Comparison of ENCODE assay signal across 27 cellular contexts in the genomic region with DNA sequence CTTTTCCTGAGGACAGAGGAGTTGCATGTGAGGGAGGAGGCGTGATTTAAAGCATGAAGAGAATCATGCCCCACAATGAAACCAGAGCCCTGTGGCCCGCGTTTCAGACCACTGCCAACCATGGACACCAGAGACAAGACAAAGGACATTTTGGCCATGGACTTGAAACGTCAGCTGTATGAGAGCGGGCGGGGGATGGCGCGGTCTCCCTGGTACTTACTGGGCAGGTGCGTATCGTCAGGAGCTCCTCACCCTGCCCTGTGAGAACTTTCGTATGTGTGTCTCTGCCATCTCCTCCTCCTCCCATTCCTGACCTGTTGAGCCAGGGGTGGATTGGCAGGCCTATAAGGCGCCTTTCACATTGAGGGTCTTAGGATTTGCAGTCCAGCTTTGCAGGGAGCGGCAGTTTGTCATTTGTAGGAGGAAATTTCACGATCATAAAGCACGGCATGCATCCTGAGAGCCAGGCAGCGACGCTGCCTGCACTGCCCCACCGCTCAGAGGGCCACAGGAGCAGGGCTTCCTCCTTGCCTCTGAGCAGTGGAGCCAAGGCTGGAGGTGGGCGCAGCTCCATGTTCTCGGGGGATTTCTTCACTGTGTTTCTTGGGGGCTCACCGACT. TPM values are rescaled to one million over a fixed set of nuclear protein-coding genes. Genes with fewer than 3 reads are reported as not detected.
DNase-seq lines count a peak whose midpoint lies in the region; ATAC-seq and TF ChIP-seq lines count a peak whose summit lies in the region.
"Had no signal": no experiment of that assay in that cellular context is flagged by ENCODE, and none has a peak within 500 bp of the region (broad histone marks: within the 10 kb centered on the region; RNA-seq: fewer than 3 reads in every experiment).

No MANE protein-coding gene starts in this region.

- H3K27ac ChIP-seq in testis: no peak overlapping the region
- H3K27ac ChIP-seq: SJSA1 had no signal

- intact Hi-C loops in testis (cut with DNase I; ENCODE audit: low total_unique reads): no loop called here

- peak; percentile 19 for DNase-seq in activated T-cell treated with anti-CD3 and anti-CD28 coated beads, Interleukin-2, amount 50 U/mL, for 24 hours
- DNase-seq in activated T-cell treated with anti-CD3 and anti-CD28 coated beads, Interleukin-2, amount 50 U/mL, for 1 hour: no peak
- DNase-seq in islet precursor cell: peak; percentile 47
- peak; percentile 12 for DNase-seq in testis
- DNase-seq in putamen (ENCODE audit: low spot score): no peak
- DNase-seq: 8988T; ACHN; BE2C; CD8-positive, alpha-beta memory T cell; DMS79 treated with DMSO at 0.1 percent for 48 hours; IMR-90; KG1; MG63; NCI-H1105 treated with DMSO at 0.1 percent for 48 hours; NCI-H146; NCI-H1930; NCI-H2107; NCI-H446; NCI-H524 treated with DMSO at 0.1 percent for 48 hours; NCI-H774; PC-3; Right ventricle myocardium superior had no signal

- H3K27me3 Mint-ChIP-seq in activated T-cell treated with anti-CD3 and anti-CD28 coated beads, Interleukin-2, amount 50 U/mL, for 24 hours: no peaks in the 10 kb centered on the region
- H3K27me3 Mint-ChIP-seq in activated T-helper 17 cell treated with anti-CD3 and anti-CD28 coated beads, Interleukin-2, amount 50 U/mL, for 72 hours: no peaks in the 10 kb centered on the region
- H3K27me3 Mint-ChIP-seq: CD8-positive, alpha-beta memory T cell had no signal

- peak overlapping the region; percentile 18 for H3K27ac Mint-ChIP-seq in activated T-cell treated with anti-CD3 and anti-CD28 coated beads, Interleukin-2, amount 50 U/mL, for 24 hours
- peak overlapping the region; percentile 19 for H3K27ac Mint-ChIP-seq in activated T-helper 17 cell treated with anti-CD3 and anti-CD28 coated beads, Interleukin-2, amount 50 U/mL, for 72 hours

- TF ChIP-seq CTCF in testis (IDR thresholded peaks at IDR 0.05): no peak

- ATAC-seq in activated T-helper 17 cell treated with anti-CD3 and anti-CD28 coated beads, Interleukin-2, amount 50 U/mL, for 72 hours (replicated peaks): no peak
- ATAC-seq in GM18861 (IDR thresholded peaks at IDR 0.05; ENCODE audit: unreplicated experiment) (no peak), HG03175 (IDR thresholded peaks at IDR 0.05; ENCODE audit: unreplicated experiment) (no peak)
- ATAC-seq: PC-3 had no signal

- no peak overlapping the region for H3K4me3 ChIP-seq in testis
- H3K4me3 ChIP-seq: MG63, SJSA1 had no signal

- no peak overlapping the region for H3K4me3 Mint-ChIP-seq in activated T-cell treated with anti-CD3 and anti-CD28 coated beads, Interleukin-2, amount 50 U/mL, for 24 hours
- no peak overlapping the region for H3K4me3 Mint-ChIP-seq in activated T-helper 17 cell treated with anti-CD3 and anti-CD28 coated beads, Interleukin-2, amount 50 U/mL, for 72 hours
- H3K4me3 Mint-ChIP-seq: CD14-positive monocyte; CD8-positive, alpha-beta memory T cell had no signal

- H3K9me3 Mint-ChIP-seq in activated T-cell treated with anti-CD3 and anti-CD28 coated beads, Interleukin-2, amount 50 U/mL, for 24 hours: no peaks in the 10 kb centered on the region
- H3K9me3 Mint-ChIP-seq in activated T-helper 17 cell treated with anti-CD3 and anti-CD28 coated beads, Interleukin-2, amount 50 U/mL, for 72 hours: no peaks in the 10 kb centered on the region
- H3K9me3 Mint-ChIP-seq: CD14-positive monocyte; CD8-positive, alpha-beta memory T cell had no signal

- 92% methylated on average over 13 to 21 of the region's 21 CpGs for WGBS in testis, 2 donors

- H3K36me3 Mint-ChIP-seq in activated T-cell treated with anti-CD3 and anti-CD28 coated beads, Interleukin-2, amount 50 U/mL, for 24 hours (ENCODE audit: low read depth): peaks cover 94% of the 10 kb centered on the region
- H3K36me3 Mint-ChIP-seq in activated T-helper 17 cell treated with anti-CD3 and anti-CD28 coated beads, Interleukin-2, amount 50 U/mL, for 72 hours (ENCODE audit: low read depth): peaks cover 95% of the 10 kb centered on the region

- no peaks in the 10 kb centered on the region for H3K4me1 ChIP-seq in testis
- H3K4me1 ChIP-seq: BE2C had no signal

- peaks cover 3% of the 10 kb centered on the region for H3K36me3 ChIP-seq in testis (ENCODE audit: low read depth, missing control alignments)

- peaks cover 2% of the 10 kb centered on the region for H3K4me1 Mint-ChIP-seq in activated T-cell treated with anti-CD3 and anti-CD28 coated beads, Interleukin-2, amount 50 U/mL, for 24 hours (ENCODE audit: low read depth)
- H3K4me1 Mint-ChIP-seq in activated T-helper 17 cell treated with anti-CD3 and anti-CD28 coated beads, Interleukin-2, amount 50 U/mL, for 72 hours: no peaks in the 10 kb centered on the region
- H3K4me1 Mint-ChIP-seq: CD14-positive monocyte; CD8-positive, alpha-beta memory T cell had no signal

- no peaks in the 10 kb centered on the region for H3K9me3 ChIP-seq in testis
- H3K9me3 ChIP-seq: BE2C, MG63, SJSA1 had no signal

- H3K27me3 ChIP-seq in testis: no peaks in the 10 kb centered on the region
- H3K27me3 ChIP-seq: BE2C, MG63, SJSA1 had no signal

- no peak for TF ChIP-seq POLR2A in testis (IDR thresholded peaks at IDR 0.05)

RNA-seq across cellular contexts. Expression of a gene that starts 22.2 kb away (rescaled TPM):
- 10 to 100 TPM; 44.7 to 55.8 TPM for total RNA-seq in activated T-helper 17 cell treated with anti-CD3 and anti-CD28 coated beads, Interleukin-2, amount 50 U/mL, for 72 hours
- total RNA-seq in testis: 10 to 100 TPM; 62.4 to 68.4 TPM
- 37.7 TPM for polyA plus RNA-seq in testis (ENCODE audit: insufficient read depth, low read depth, low replicate concordance)

Comparison
In these comparisons a context has a peak if more than half of its experiments do, and no peak if none do; other contexts are left out.
1. DNase-seq: peak in activated T-cell treated with anti-CD3 and anti-CD28 coated beads, Interleukin-2, amount 50 U/mL, for 24 hours (single experiment), islet precursor cell (single experiment) and testis (single experiment); none in activated T-cell treated with anti-CD3 and anti-CD28 coated beads, Interleukin-2, amount 50 U/mL, for 1 hour (single experiment) and putamen (single experiment).